In genomic region chr15:85865070-85865684, GRCh38 we compare ENCODE assay signal across 8 cellular contexts.
A peak's percentile ranks its signal among the peaks of the same experiment; 100 is the strongest.
DNase-seq lines count a peak whose midpoint lies in the region; ATAC-seq and TF ChIP-seq lines count a peak whose summit lies in the region.

No MANE protein-coding gene starts in this region.

- ATAC-seq in heart right ventricle (peak in 4 of 8 donors; percentile 33 to 67 (median 59)), HG03095 (IDR thresholded peaks at IDR 0.05; ENCODE audit: unreplicated experiment) (no peak)
- no peak for ATAC-seq in stimulated activated effector memory CD8-positive, alpha-beta T cell treated with anti-CD3 and anti-CD28 coated beads, Interleukin-12 subunit alpha, Interleukin-12 subunit beta, amount 100 ng/mL, for 72 hours

- no peaks in the 10 kb centered on the region for H3K9me3 Mint-ChIP-seq in stimulated activated effector memory CD8-positive, alpha-beta T cell treated with anti-CD3 and anti-CD28 coated beads, Interleukin-12 subunit alpha, Interleukin-12 subunit beta, amount 100 ng/mL, for 72 hours

- peaks cover 9% of the 10 kb centered on the region for H3K4me1 Mint-ChIP-seq in stimulated activated effector memory CD8-positive, alpha-beta T cell treated with anti-CD3 and anti-CD28 coated beads, Interleukin-12 subunit alpha, Interleukin-12 subunit beta, amount 100 ng/mL, for 72 hours

- no peak overlapping the region for H3K4me3 Mint-ChIP-seq in stimulated activated effector memory CD8-positive, alpha-beta T cell treated with anti-CD3 and anti-CD28 coated beads, Interleukin-12 subunit alpha, Interleukin-12 subunit beta, amount 100 ng/mL, for 72 hours

- H3K4me3 ChIP-seq in heart right ventricle: no peak overlapping the region

- no peaks in the 10 kb centered on the region for H3K9me3 ChIP-seq in heart right ventricle

- no peaks in the 10 kb centered on the region for H3K4me1 ChIP-seq in heart right ventricle

- H3K36me3 ChIP-seq in heart right ventricle: no peaks in the 10 kb centered on the region

- peaks cover 0 to 26% (median 8%) of the 10 kb centered on the region in 7 donors for H3K27me3 ChIP-seq in heart right ventricle

- no peak overlapping the region for H3K27ac ChIP-seq in heart right ventricle

- peak; percentile 15 to 36 for DNase-seq in SHP77 (lab: John Stamatoyannopoulos, UW)
- DNase-seq in SHP77 treated with DMSO at 0.1 percent for 48 hours (lab: John Stamatoyannopoulos, UW): no peak
- peak; percentile 36 for DNase-seq in HT1080 (ENCODE audit: low read depth)
- peak; percentile 6 for DNase-seq in T1000 (lab: John Stamatoyannopoulos, UW)
- peak; percentile 22 to 24 for DNase-seq in heart right ventricle
- DNase-seq in stimulated activated effector memory CD8-positive, alpha-beta T cell treated with anti-CD3 and anti-CD28 coated beads, Interleukin-12 subunit alpha, Interleukin-12 subunit beta, amount 100 ng/mL, for 72 hours (ENCODE audit: low spot score in 2 of 2): no peak
- no peak for DNase-seq in mucosa of gallbladder (ENCODE audit: low spot score)

- no peaks in the 10 kb centered on the region for H3K36me3 Mint-ChIP-seq in stimulated activated effector memory CD8-positive, alpha-beta T cell treated with anti-CD3 and anti-CD28 coated beads, Interleukin-12 subunit alpha, Interleukin-12 subunit beta, amount 100 ng/mL, for 72 hours

- intact Hi-C loops in heart right ventricle (cut with DNase I): loop anchor here in 1 of 10 donors (5.0 kb wide), 1 partner anchor 877 kb away; no protein-coding TSS in a partner anchor

- peak; percentile 18 to 69 (median 58) for TF ChIP-seq CTCF in heart right ventricle (IDR thresholded peaks at IDR 0.05)

- peak overlapping the region; percentile 4 for H3K27ac Mint-ChIP-seq in stimulated activated effector memory CD8-positive, alpha-beta T cell treated with anti-CD3 and anti-CD28 coated beads, Interleukin-12 subunit alpha, Interleukin-12 subunit beta, amount 100 ng/mL, for 72 hours

- 8 to 12% methylated on average over 6 of the region's 6 CpGs for WGBS in heart right ventricle, 2 donors

Comparison
In these comparisons a context has a peak if more than half of its experiments do, and no peak if none do; other contexts are left out.
1. DNase-seq: peak in SHP77 (2 of 2), HT1080 (single experiment), T1000 (single experiment) and heart right ventricle (2 of 2); none in SHP77 treated with DMSO at 0.1 percent for 48 hours (single experiment), stimulated activated effector memory CD8-positive, alpha-beta T cell treated with anti-CD3 and anti-CD28 coated beads, Interleukin-12 subunit alpha, Interleukin-12 subunit beta, amount 100 ng/mL, for 72 hours (0 of 2) and mucosa of gallbladder (single experiment).